In genomic region chrX:39889704-39890103, GRCh38 we compare ENCODE assay signal across 24 cellular contexts.
"Had no signal": no experiment of that assay in that cellular context is flagged by ENCODE, and none has a peak within 500 bp of the region (broad histone marks: within the 10 kb centered on the region; RNA-seq: fewer than 3 reads in every experiment).

No MANE protein-coding gene starts in this region.

- DNase-seq: IMR-90, Karpas-422, KG1, MG63, NCI-H1092, NCI-H1105 treated with DMSO at 0.1 percent for 48 hours, NCI-H1417 treated with DMSO at 0.1 percent for 48 hours, NCI-H146, NCI-H1694 treated with DMSO at 0.1 percent for 48 hours, NCI-H1930, NCI-H2081, NCI-H2107, NCI-H226, NCI-H446, NCI-H510A, NCI-H524 treated with DMSO at 0.1 percent for 48 hours, NCI-H69, NCI-H774, SHP77 treated with DMSO at 0.1 percent for 48 hours, SJCRH30 had no signal

- H3K27ac ChIP-seq: RWPE1, SJCRH30 had no signal

- H3K9me3 ChIP-seq: MG63, SJCRH30 had no signal

- H3K4me1 ChIP-seq: SJCRH30 had no signal

- H3K36me3 ChIP-seq: MG63, SJCRH30 had no signal

- H3K4me3 ChIP-seq: MG63, SJCRH30 had no signal

- H3K27me3 ChIP-seq: MG63, SJCRH30 had no signal

- ATAC-seq: HepG2, Panc1, SK-N-SH treated with all-trans-retinoic acid at 6 μM for 48 hours had no signal
